In the genomic region with DNA sequence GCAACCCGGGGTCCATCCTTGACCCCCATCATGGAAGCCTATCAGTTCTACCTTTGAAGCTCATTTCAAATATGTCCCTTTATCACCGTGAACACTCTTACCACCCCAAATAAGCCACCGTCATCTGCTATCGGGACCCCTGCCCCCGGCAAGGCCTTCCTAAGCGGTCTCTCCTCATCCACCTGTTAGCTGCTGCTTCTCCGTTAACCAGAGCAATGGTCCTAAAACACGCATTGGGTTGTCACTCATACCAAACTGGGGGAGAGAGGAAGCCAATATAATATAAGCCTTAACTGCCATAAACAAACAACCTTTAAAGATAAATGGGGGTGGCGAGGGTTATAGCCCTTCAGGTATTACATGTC, we compare ENCODE assay signal across 7 cellular contexts. TPM values are rescaled to one million over a fixed set of nuclear protein-coding genes. Genes with fewer than 3 reads are reported as not detected.
DNase-seq lines count a peak whose midpoint lies in the region; ATAC-seq and TF ChIP-seq lines count a peak whose summit lies in the region.

No MANE protein-coding gene starts in this region.

- no CpG with 5 or more reads among the region's 9 CpGs for WGBS in iPS DF 6.9 (ENCODE audit: insufficient coverage, insufficient read length)
- 3 to 6% (median 3%) methylated on average over 9 of the region's 9 CpGs for WGBS in stomach, 5 donors

- peaks cover 9% of the 10 kb centered on the region for H3K36me3 Mint-ChIP-seq in WTC11

- H3K4me3 ChIP-seq in HCT116 (replicated peaks in 1 of 2; ENCODE audit: low read depth in 1 of 2, low read length in 2 of 2) (peak overlapping the region; percentile 73 to 92), SJCRH30 (peak overlapping the region; percentile 76), iPS DF 6.9 (ENCODE audit: low read length) (peak overlapping the region; percentile 92; the same call in 1 of the 2 replicates), stomach (peak overlapping the region; percentile 62 to 96 (median 84))

- no peak overlapping the region for H2AFZ ChIP-seq in HCT116 (ENCODE audit: low read depth, low read length, poor library complexity, severe bottlenecking)

- no peaks in the 10 kb centered on the region for H4K20me1 ChIP-seq in HCT116 (ENCODE audit: insufficient read depth)

- intact Hi-C loops in HCT116 (cut with micrococcal nuclease) (loop anchor here (1.0 to 10.0 kb wide), 4 partner anchors 36 to 653 kb away; a partner anchor contains a TSS), stomach (cut with DNase I; ENCODE audit: low total_unique reads) (no loop called here)

- TF ChIP-seq RAD21 in HCT116 (IDR thresholded peaks at IDR 0.05; ENCODE audit: low read depth) = no peak

- H3K4me2 ChIP-seq in HCT116 (ENCODE audit: low read length) = peak overlapping the region; percentile 84

- no peaks in the 10 kb centered on the region for H3K27me3 ChIP-seq in HCT116 (ENCODE audit: insufficient read depth, low read length)
- no peaks in the 10 kb centered on the region for H3K27me3 ChIP-seq in SJCRH30
- no peaks in the 10 kb centered on the region for H3K27me3 ChIP-seq in iPS DF 6.9 (ENCODE audit: control insufficient read depth, insufficient read depth, low read length)
- no peaks in the 10 kb centered on the region for H3K27me3 ChIP-seq in stomach

- H3K79me2 ChIP-seq in HCT116 (ENCODE audit: insufficient read depth, low read length) = peaks cover 47% of the 10 kb centered on the region

- peaks cover 5% of the 10 kb centered on the region; the same call in 1 of the 2 replicates for H3K4me1 Mint-ChIP-seq in WTC11

- no peak for TF ChIP-seq CTCF in HCT116 (IDR thresholded peaks at IDR 0.05 in 2 of 3, conservative IDR thresholded peaks at IDR 0.05 in 1 of 3; ENCODE audit: borderline replicate concordance in 1 of 3, insufficient read depth in 1 of 3, low read depth in 2 of 3, low read length in 2 of 3)
- TF ChIP-seq CTCF in stomach (IDR thresholded peaks at IDR 0.05) = no peak
- TF ChIP-seq CTCF in WTC11 (IDR thresholded peaks at IDR 0.05) = no peak

- no peaks in the 10 kb centered on the region for H3K9me3 Mint-ChIP-seq in WTC11

- no TSS peak for BruUV-seq in HCT116 (replicated peaks; lab: Mats Ljungman, UMichigan)

- H3K9me3 ChIP-seq in HCT116 (ENCODE audit: control insufficient read depth in 1 of 2, insufficient read depth in 1 of 2, low read depth in 1 of 2, low read length in 2 of 2) = no peaks in the 10 kb centered on the region
- no peaks in the 10 kb centered on the region for H3K9me3 ChIP-seq in SJCRH30 (replicated peaks)
- H3K9me3 ChIP-seq in iPS DF 6.9 (ENCODE audit: control insufficient read depth, insufficient read depth, low read length) = no peaks in the 10 kb centered on the region
- no peaks in the 10 kb centered on the region for H3K9me3 ChIP-seq in stomach

- H3K4me3 Mint-ChIP-seq in WTC11 = no peak overlapping the region

- TF ChIP-seq POLR2A in HCT116 (IDR thresholded peaks at IDR 0.05; ENCODE audit: borderline replicate concordance, extremely low read depth, insufficient read depth, insufficient read length) = no peak
- no peak for TF ChIP-seq POLR2A in stomach (IDR thresholded peaks at IDR 0.05)

- ATAC-seq in HCT116 (no peak), WTC11 (no peak), GM19467 (IDR thresholded peaks at IDR 0.05; ENCODE audit: unreplicated experiment) (no peak)

- H3K36me3 ChIP-seq in HCT116 (ENCODE audit: control insufficient read depth in 1 of 2, insufficient read depth in 2 of 2, low read length in 2 of 2) = peaks cover 8 to 9% of the 10 kb centered on the region in 2 experiments; a peak in 3 of 4 replicates
- peaks cover 25% of the 10 kb centered on the region for H3K36me3 ChIP-seq in SJCRH30
- no peaks in the 10 kb centered on the region for H3K36me3 ChIP-seq in iPS DF 6.9 (ENCODE audit: control insufficient read depth, insufficient read depth, low read length)
- peaks cover 0 to 22% (median 16%) of the 10 kb centered on the region in 4 donors for H3K36me3 ChIP-seq in stomach

- TF ChIP-seq EP300 in stomach (IDR thresholded peaks at IDR 0.05) = no peak

- H3K9me2 ChIP-seq in HCT116 (ENCODE audit: insufficient read depth) = no peaks in the 10 kb centered on the region

- POLR2A ChIA-PET in HCT116 (lab: Charles Lee) = no interaction called here
- POLR2A ChIA-PET in WTC11 (lab: Charles Lee) = no interaction called here

- H3K4me1 ChIP-seq in HCT116 (ENCODE audit: control insufficient read depth in 1 of 2, insufficient read depth in 2 of 2, low read length in 2 of 2) = peaks cover 0 to 11% of the 10 kb centered on the region in 2 experiments; a peak in 2 of 4 replicates
- peaks cover 17% of the 10 kb centered on the region for H3K4me1 ChIP-seq in SJCRH30
- no peaks in the 10 kb centered on the region for H3K4me1 ChIP-seq in iPS DF 6.9 (ENCODE audit: control insufficient read depth, insufficient read depth, low read length)
- H3K4me1 ChIP-seq in stomach = peaks cover 19 to 62% (median 40%) of the 10 kb centered on the region in 4 donors

- H3K27ac Mint-ChIP-seq in WTC11 = no peak overlapping the region

- RAD21 ChIA-PET in HCT116 (lab: Charles Lee; ENCODE audit: low non-redundant PET in 1 of 2, low total read pairs in 2 of 2, uncharacterized antibody in 2 of 2, unreplicated experiment in 2 of 2) = no interaction called here

- H3K27me3 Mint-ChIP-seq in WTC11 (ENCODE audit: low read depth) = no peaks in the 10 kb centered on the region

- H3K27ac ChIP-seq in HCT116 (ENCODE audit: low read depth, low read length) = no peak overlapping the region
- H3K27ac ChIP-seq in SJCRH30 = peak overlapping the region; percentile 40; the same call in 1 of the 2 replicates
- no peak overlapping the region for H3K27ac ChIP-seq in iPS DF 6.9 (ENCODE audit: low read length)
- peak overlapping the region in 4 of 5 donors; percentile 77 to 96 (median 90) for H3K27ac ChIP-seq in stomach

- H3K9ac ChIP-seq in HCT116 (ENCODE audit: low read length) = peak overlapping the region; percentile 88

- DNase-seq in HCT116 (ENCODE audit: low read depth, low spot score) = no peak
- DNase-seq in SJCRH30 = no peak
- no peak for DNase-seq in iPS DF 6.9 (ENCODE audit: low read depth, low spot score)
- DNase-seq in stomach = no peak
- no peak for DNase-seq in WTC11 (ENCODE audit: low spot score)
- no peak for DNase-seq in HPDE6-E6E7 (ENCODE audit: extremely low spot score)

- CTCF ChIA-PET in HCT116 (lab: Charles Lee) = interaction anchor here (0.7 to 1.4 kb wide), 4 partner anchors 35 to 455 kb away, joined by 3 to 6 read pairs (median 4); a partner anchor contains a TSS
- CTCF ChIA-PET in WTC11 (lab: Charles Lee) = interaction anchor here (1.4 to 1.9 kb wide), 3 partner anchors 34 to 348 kb away, joined by 3 to 7 read pairs (median 5); a partner anchor contains a TSS

TF ChIP-seq in HCT116, 20 proteins besides CTCF, POLR2A, EP300 and RAD21 (continues in another document):
- TF ChIP-seq, protein P1, sequence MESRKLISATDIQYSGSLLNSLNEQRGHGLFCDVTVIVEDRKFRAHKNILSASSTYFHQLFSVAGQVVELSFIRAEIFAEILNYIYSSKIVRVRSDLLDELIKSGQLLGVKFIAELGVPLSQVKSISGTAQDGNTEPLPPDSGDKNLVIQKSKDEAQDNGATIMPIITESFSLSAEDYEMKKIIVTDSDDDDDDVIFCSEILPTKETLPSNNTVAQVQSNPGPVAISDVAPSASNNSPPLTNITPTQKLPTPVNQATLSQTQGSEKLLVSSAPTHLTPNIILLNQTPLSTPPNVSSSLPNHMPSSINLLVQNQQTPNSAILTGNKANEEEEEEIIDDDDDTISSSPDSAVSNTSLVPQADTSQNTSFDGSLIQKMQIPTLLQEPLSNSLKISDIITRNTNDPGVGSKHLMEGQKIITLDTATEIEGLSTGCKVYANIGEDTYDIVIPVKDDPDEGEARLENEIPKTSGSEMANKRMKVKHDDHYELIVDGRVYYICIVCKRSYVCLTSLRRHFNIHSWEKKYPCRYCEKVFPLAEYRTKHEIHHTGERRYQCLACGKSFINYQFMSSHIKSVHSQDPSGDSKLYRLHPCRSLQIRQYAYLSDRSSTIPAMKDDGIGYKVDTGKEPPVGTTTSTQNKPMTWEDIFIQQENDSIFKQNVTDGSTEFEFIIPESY (IDR thresholded peaks at IDR 0.05; ENCODE audit: extremely low read depth, insufficient replicate concordance, low read length) = no peak
- no peak for TF ChIP-seq ELF1 (IDR thresholded peaks at IDR 0.05; ENCODE audit: borderline replicate concordance, low read depth)

TF ChIP-seq in WTC11, 78 proteins besides CTCF, POLR2A, EP300 and RAD21 (continues in another document):
- TF ChIP-seq JAZF1 (CRISPR knock-in tag; IDR thresholded peaks at IDR 0.05) (no peak), SP1 (CRISPR knock-in tag; conservative IDR thresholded peaks at IDR 0.05) (no peak), ZNF138 (CRISPR knock-in tag; conservative IDR thresholded peaks at IDR 0.05) (no peak), CREB1 (CRISPR knock-in tag; IDR thresholded peaks at IDR 0.05) (no peak), MXD4 (CRISPR knock-in tag; IDR thresholded peaks at IDR 0.05; ENCODE audit: borderline replicate concordance) (no peak), TEAD4 (CRISPR knock-in tag; IDR thresholded peaks at IDR 0.05) (no peak)
- TF ChIP-seq, protein P2, sequence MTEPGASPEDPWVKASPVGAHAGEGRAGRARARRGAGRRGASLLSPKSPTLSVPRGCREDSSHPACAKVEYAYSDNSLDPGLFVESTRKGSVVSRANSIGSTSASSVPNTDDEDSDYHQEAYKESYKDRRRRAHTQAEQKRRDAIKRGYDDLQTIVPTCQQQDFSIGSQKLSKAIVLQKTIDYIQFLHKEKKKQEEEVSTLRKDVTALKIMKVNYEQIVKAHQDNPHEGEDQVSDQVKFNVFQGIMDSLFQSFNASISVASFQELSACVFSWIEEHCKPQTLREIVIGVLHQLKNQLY (CRISPR knock-in tag; IDR thresholded peaks at IDR 0.05) = no peak

RNA-seq across cellular contexts. Expression of a gene that starts 0.7 kb away (rescaled TPM):
- total RNA-seq in HCT116 (2021; ENCODE audit: unreplicated experiment) (33.6 TPM), stomach (100 to 1,000 TPM in 1 of 5 donors, 10 to 100 TPM in 4; 12.3 to 143 (median 33.3) TPM), WTC11 (2021) (30.5 to 34.7 TPM (median 33.3 TPM) in 3 replicates)
- 11.5 and 17.6 TPM in 2 replicates for polyA plus RNA-seq in HCT116 (2012)
- total RNA-seq in SJCRH30 (2014; rRNA removed; shearing (Covaris generic)) = 165 and 177 TPM in 2 replicates
- 10 to 100 TPM; 29.0 to 37.7 (median 37.1) TPM for polyA plus RNA-seq in stomach

RNA-seq across cellular contexts. Expression of a gene that starts 12.5 kb away (rescaled TPM):
- total RNA-seq in HCT116 (2021; ENCODE audit: unreplicated experiment) (0.84 TPM), stomach (10 to 100 TPM in 2 of 5 donors, 1 to 10 TPM in 3; 2.0 to 26.8 (median 8.2) TPM), WTC11 (2021) (1.3 to 2.9 TPM (median 1.6 TPM) in 3 replicates)
- polyA plus RNA-seq in HCT116 (2012) = 0.04 and 0.39 TPM in 2 replicates
- total RNA-seq in SJCRH30 (2014; rRNA removed; shearing (Covaris generic)) = 9.5 and 13.5 TPM in 2 replicates
- 1 to 10 TPM; 2.1 to 6.6 (median 2.2) TPM for polyA plus RNA-seq in stomach

Comparison
In these comparisons a context has a peak if more than half of its experiments do, and no peak if none do; other contexts are left out.
1. H3K27ac ChIP-seq: peak in SJCRH30 (single experiment) and stomach (4 of 5); none in HCT116 (single experiment) and iPS DF 6.9 (single experiment).
2. Peak in every context shown above with its lines, with median percentiles within 50 percentile points of each other: H3K4me3 ChIP-seq.